In genomic region chrX:154051210-154051810, GRCh38 we compare ENCODE assay signal across 8 cellular contexts. TPM values are rescaled to one million over a fixed set of nuclear protein-coding genes. Genes with fewer than 3 reads are reported as not detected.
DNase-seq lines count a peak whose midpoint lies in the region; ATAC-seq and TF ChIP-seq lines count a peak whose summit lies in the region.

No MANE protein-coding gene starts in this region.

- peaks cover 12% of the 10 kb centered on the region for H3F3A ChIP-seq in GM23248 (ENCODE audit: insufficient read depth)
- no peaks in the 10 kb centered on the region for H3F3A ChIP-seq in OCI-LY1 (ENCODE audit: insufficient read depth, low read length)

- H3K9me2 ChIP-seq in GM23248 (ENCODE audit: insufficient read depth): no peaks in the 10 kb centered on the region
- H3K9me2 ChIP-seq in OCI-LY1 (ENCODE audit: low read depth, low read length): no peaks in the 10 kb centered on the region

- H3K4me2 ChIP-seq in GM23248 (ENCODE audit: unreplicated experiment) (no peak overlapping the region), OCI-LY1 (ENCODE audit: low read length) (no peak overlapping the region), fibroblast of lung (ENCODE audit: extremely low read depth, insufficient read depth, low read length) (no peak overlapping the region)

- ATAC-seq in omental fat pad (ENCODE audit: low FRiP score) (no peak), HG03025 (IDR thresholded peaks at IDR 0.05; ENCODE audit: low FRiP score, unreplicated experiment) (no peak)

- H3K36me3 ChIP-seq in GM23248 (ENCODE audit: low read depth) (no peaks in the 10 kb centered on the region; the same call in 1 of the 2 replicates), OCI-LY1 (ENCODE audit: insufficient read depth, low read length) (peaks cover 24% of the 10 kb centered on the region; the same call in 1 of the 2 replicates), fibroblast of lung (ENCODE audit: control insufficient read depth, insufficient read depth, low read length) (no peaks in the 10 kb centered on the region), testis (ENCODE audit: low read depth, missing control alignments) (no peaks in the 10 kb centered on the region)

- H4K20me1 ChIP-seq in GM23248 (ENCODE audit: insufficient read depth) (no peaks in the 10 kb centered on the region), OCI-LY1 (ENCODE audit: insufficient read depth, low read length) (no peaks in the 10 kb centered on the region), fibroblast of lung (ENCODE audit: control insufficient read depth, extremely low read depth, insufficient read depth, low read length) (no peaks in the 10 kb centered on the region)

- peak overlapping the region; percentile 37; the same call in 1 of the 2 replicates for H3K27ac ChIP-seq in GM23248
- H3K27ac ChIP-seq in OCI-LY1 (ENCODE audit: low read depth, low read length, poor library complexity, severe bottlenecking): peak overlapping the region; percentile 63
- no peak overlapping the region for H3K27ac ChIP-seq in fibroblast of lung (ENCODE audit: insufficient read depth, low read length)
- H3K27ac ChIP-seq in testis: no peak overlapping the region

- H2AFZ ChIP-seq in GM23248: no peak overlapping the region
- no peak overlapping the region for H2AFZ ChIP-seq in OCI-LY1 (ENCODE audit: low read length)
- H2AFZ ChIP-seq in fibroblast of lung (ENCODE audit: low read length): no peak overlapping the region

- WGBS in GM23248 (ENCODE audit: low coverage in 1 of 2, low lambda C conversion rate in 2 of 2, missing lambda C conversion rate in 2 of 2), 2 experiments: 21 to 26% methylated on average over 7 to 8 of the region's 8 CpGs
- 32 to 58% methylated on average over 5 to 8 of the region's 8 CpGs for WGBS in testis, 2 donors

- H3K4me1 ChIP-seq in GM23248 (ENCODE audit: insufficient read depth) (peaks cover 21% of the 10 kb centered on the region), OCI-LY1 (ENCODE audit: insufficient read depth, low read length, severe bottlenecking) (peaks cover 30% of the 10 kb centered on the region), fibroblast of lung (ENCODE audit: control insufficient read depth, extremely low read depth, insufficient read depth, low read length) (peaks cover 6% of the 10 kb centered on the region), testis (peaks cover 30% of the 10 kb centered on the region)

- H3K79me2 ChIP-seq in GM23248 (ENCODE audit: insufficient read depth) (peaks cover 92% of the 10 kb centered on the region), OCI-LY1 (ENCODE audit: insufficient read depth, low read length) (no peaks in the 10 kb centered on the region; the same call in 1 of the 2 replicates), fibroblast of lung (ENCODE audit: control insufficient read depth, insufficient read depth, low read length) (peaks cover 22% of the 10 kb centered on the region)

- H3K27me3 ChIP-seq in GM23248 (replicated peaks; ENCODE audit: insufficient read depth): no peaks in the 10 kb centered on the region
- H3K27me3 ChIP-seq in OCI-LY1 (ENCODE audit: insufficient read depth, low read length): no peaks in the 10 kb centered on the region
- H3K27me3 ChIP-seq in fibroblast of lung (ENCODE audit: control insufficient read depth, insufficient read depth, low read length): no peaks in the 10 kb centered on the region
- H3K27me3 ChIP-seq in testis: no peaks in the 10 kb centered on the region

- in situ Hi-C loops in GM23248 (cut with MboI): no loop called here

- peak overlapping the region; percentile 31; the same call in 1 of the 2 replicates for H3K9ac ChIP-seq in GM23248
- H3K9ac ChIP-seq in OCI-LY1 (ENCODE audit: low read length): no peak overlapping the region
- no peak overlapping the region for H3K9ac ChIP-seq in fibroblast of lung (ENCODE audit: insufficient read depth, low read length)

- H3K4me3 ChIP-seq in GM23248 (no peak overlapping the region), OCI-LY1 (ENCODE audit: low read depth, low read length, poor library complexity, severe bottlenecking) (no peak overlapping the region), fibroblast of lung (replicated peaks in 1 of 4; ENCODE audit: control extremely low read depth in 1 of 4, insufficient read depth in 1 of 4, low read depth in 3 of 4, low read length in 4 of 4) (no peak overlapping the region), testis (no peak overlapping the region)

- DNase-seq in Ammon's horn (ENCODE audit: low spot score): peak; percentile 70
- peak; percentile 67 for DNase-seq in GM23248
- DNase-seq in activated T-cell treated with anti-CD3 and anti-CD28 coated beads for 48 hours (ENCODE audit: low read depth): peak; percentile 34
- DNase-seq in fibroblast of lung (ENCODE audit: low read depth in 2 of 2): peak; percentile 43 to 64
- DNase-seq in omental fat pad (ENCODE audit: low spot score): peak; percentile 94
- peak; percentile 88 for DNase-seq in testis

- intact Hi-C loops in testis (cut with DNase I; ENCODE audit: low total_unique reads): no loop called here

- TF ChIP-seq CTCF in OCI-LY1 (IDR thresholded peaks at IDR 0.05; ENCODE audit: low read length) (peak; percentile 66), fibroblast of lung (conservative IDR thresholded peaks at IDR 0.05 in 1 of 2, IDR thresholded peaks at IDR 0.05 in 1 of 2; ENCODE audit: low read depth in 1 of 2, low read length in 2 of 2) (peak; percentile 61 to 66), omental fat pad (IDR thresholded peaks at IDR 0.05) (peak in 1 of 3 donors; percentile 28), testis (IDR thresholded peaks at IDR 0.05) (peak; percentile 46 to 63 (median 49))

- TF ChIP-seq POLR2A in testis (IDR thresholded peaks at IDR 0.05): no peak

- no peaks in the 10 kb centered on the region for H3K9me3 ChIP-seq in GM23248 (ENCODE audit: low read depth)
- H3K9me3 ChIP-seq in OCI-LY1 (ENCODE audit: low read length): no peaks in the 10 kb centered on the region
- H3K9me3 ChIP-seq in fibroblast of lung (ENCODE audit: control insufficient read depth, insufficient read depth, low read depth, low read length): no peaks in the 10 kb centered on the region
- H3K9me3 ChIP-seq in testis: no peaks in the 10 kb centered on the region

RNA-seq across cellular contexts. Expression of gene IRAK1, which starts 31.6 kb away (rescaled TPM):
- total RNA-seq in GM23248 (2014; rRNA removed; shearing (Covaris generic)): 45.3 and 54.7 TPM in 2 replicates
- polyA plus RNA-seq in GM23248 (2016; fragmentation: Nextera tagmentation; extraction: Ambion mirVana) (58.7 and 58.8 TPM in 2 replicates), fibroblast of lung (25.9 and 48.1 TPM in 2 replicates), testis (ENCODE audit: insufficient read depth, low read depth, low replicate concordance) (48.6 TPM)
- total RNA-seq in fibroblast of lung (61.1 and 65.9 TPM in 2 replicates), omental fat pad (10 to 100 TPM; 43.1 to 85.3 (median 78.4) TPM), testis (10 to 100 TPM; 77.6 to 90.8 TPM)
- polyA plus RNA-seq in fibroblast of lung (2012): 46.6 and 104 TPM in 2 replicates
- polyA minus RNA-seq in fibroblast of lung (ENCODE audit: low replicate concordance): 58.0 and 180 TPM in 2 replicates

RNA-seq across cellular contexts. Expression of gene MECP2, which starts 46.2 kb away (rescaled TPM):
- 16.5 and 16.7 TPM in 2 replicates for total RNA-seq in GM23248 (2014; rRNA removed; shearing (Covaris generic))
- polyA plus RNA-seq in GM23248 (2016; fragmentation: Nextera tagmentation; extraction: Ambion mirVana) (10.3 and 13.0 TPM in 2 replicates), fibroblast of lung (11.5 and 11.6 TPM in 2 replicates), testis (ENCODE audit: insufficient read depth, low read depth, low replicate concordance) (25.0 TPM)
- total RNA-seq in fibroblast of lung (15.4 and 24.9 TPM in 2 replicates), omental fat pad (10 to 100 TPM; 48.8 to 66.7 (median 56.0) TPM), testis (10 to 100 TPM; 85.4 to 86.4 TPM)
- 14.6 and 17.5 TPM in 2 replicates for polyA plus RNA-seq in fibroblast of lung (2012)
- polyA minus RNA-seq in fibroblast of lung (ENCODE audit: low replicate concordance): 18.5 and 20.7 TPM in 2 replicates

Comparison
In these comparisons a context has a peak if more than half of its experiments do, and no peak if none do; other contexts are left out.
1. DNase-seq: peak in every context shown above with its lines; median percentile 94 in omental fat pad; 88 in testis; 70 in Ammon's horn; 67 in GM23248; 54 in fibroblast of lung; 34 in activated T-cell treated with anti-CD3 and anti-CD28 coated beads for 48 hours.
2. H3K27ac ChIP-seq: peak in GM23248 (single experiment) and OCI-LY1 (single experiment); none in fibroblast of lung (single experiment) and testis (0 of 2).